In the genomic region with DNA sequence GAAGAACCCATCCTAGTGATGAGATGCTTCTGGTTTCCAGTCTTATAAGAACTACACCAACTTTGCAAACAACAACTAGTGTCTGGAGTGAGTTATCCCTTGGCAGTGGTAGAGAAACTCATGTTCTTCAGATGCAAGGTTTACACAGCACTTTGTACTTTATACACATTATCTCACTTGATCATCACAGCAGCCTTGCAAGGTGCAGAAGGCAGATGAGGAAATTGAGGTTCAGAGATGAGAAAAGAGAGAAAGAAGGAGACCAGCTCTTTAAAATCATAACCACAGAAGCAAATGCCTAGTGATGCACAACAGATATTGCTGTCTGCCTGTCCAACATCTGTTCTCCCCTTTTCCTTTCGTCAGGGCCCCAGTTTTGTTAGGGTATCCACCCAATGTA, we compare ENCODE assay signal across 19 cellular contexts. TPM values are rescaled to one million over a fixed set of nuclear protein-coding genes. Genes with fewer than 3 reads are reported as not detected.
A peak's percentile ranks its signal among the peaks of the same experiment; 100 is the strongest.
DNase-seq lines count a peak whose midpoint lies in the region; ATAC-seq and TF ChIP-seq lines count a peak whose summit lies in the region.
"Had no signal": no experiment of that assay in that cellular context is flagged by ENCODE, and none has a peak within 500 bp of the region (broad histone marks: within the 10 kb centered on the region; RNA-seq: fewer than 3 reads in every experiment).

No MANE protein-coding gene starts in this region.

- TF ChIP-seq CTCF in activated CD8-positive, alpha-beta T cell treated with anti-CD3 and anti-CD28 coated beads for 36 hours (IDR thresholded peaks at IDR 0.05), result no peak
- no peak for TF ChIP-seq CTCF in natural killer cell (IDR thresholded peaks at IDR 0.05)

- H3K27me3 Mint-ChIP-seq in activated CD4-positive, alpha-beta T cell treated with anti-CD3 and anti-CD28 coated beads for 36 hours, result no peaks in the 10 kb centered on the region
- H3K27me3 Mint-ChIP-seq in activated CD8-positive, alpha-beta T cell treated with anti-CD3 and anti-CD28 coated beads for 36 hours, result no peaks in the 10 kb centered on the region
- H3K27me3 Mint-ChIP-seq in natural killer cell (ENCODE audit: low read depth in 2 of 2), result peaks cover 13 to 28% of the 10 kb centered on the region in 2 donors

- POLR2A ChIA-PET in activated CD4-positive, alpha-beta T cell treated with anti-CD3 and anti-CD28 coated beads for 36 hours (lab: Charles Lee), result no interaction called here
- POLR2A ChIA-PET in activated CD8-positive, alpha-beta T cell treated with anti-CD3 and anti-CD28 coated beads for 36 hours (lab: Charles Lee), result interaction anchor here (1.6 kb wide), 1 partner anchor 10 kb away, joined by 3 read pairs; no protein-coding TSS in a partner anchor

- H3K27ac Mint-ChIP-seq in activated CD4-positive, alpha-beta T cell treated with anti-CD3 and anti-CD28 coated beads for 36 hours, result peak overlapping the region; percentile 47
- H3K27ac Mint-ChIP-seq in activated CD8-positive, alpha-beta T cell treated with anti-CD3 and anti-CD28 coated beads for 36 hours, result no peak overlapping the region
- H3K27ac Mint-ChIP-seq in natural killer cell, result peak overlapping the region; percentile 62 to 76
- H3K27ac Mint-ChIP-seq: activated naive CD4-positive, alpha-beta T cell treated with anti-CD3 and anti-CD28 coated beads, Interleukin-2, amount 50 U/mL, for 72 hours; brain; dendritic cell treated with granulocyte-macrophage colony-stimulating factor and Interleukin-4, amounts not matched to agents 40 ng/mL and 50 ng/mL, for 4 days; HFFc6; mesothelial cell of epicardium had no signal

- intact Hi-C loops in activated CD4-positive, alpha-beta T cell treated with anti-CD3 and anti-CD28 coated beads for 36 hours (cut with DNase I, micrococcal nuclease), result no loop called here
- intact Hi-C loops in activated CD8-positive, alpha-beta T cell treated with anti-CD3 and anti-CD28 coated beads for 36 hours (cut with micrococcal nuclease), result no loop called here
- intact Hi-C loops in natural killer cell (cut with micrococcal nuclease), result loop anchor here (10.0 kb wide), 1 partner anchor 52 kb away; no protein-coding TSS in a partner anchor

- no peak for DNase-seq in activated CD4-positive, alpha-beta T cell treated with anti-CD3 and anti-CD28 coated beads for 36 hours
- DNase-seq in activated CD4-positive, alpha-beta T cell treated with anti-CD3 and anti-CD28 coated beads for 48 hours, result no peak
- no peak for DNase-seq in activated CD8-positive, alpha-beta T cell treated with anti-CD3 and anti-CD28 coated beads for 36 hours
- DNase-seq in natural killer cell, result no peak
- DNase-seq in stimulated activated CD4-positive, alpha-beta T cell treated with anti-CD3 and anti-CD28 coated beads, Interleukin-2, amount 100 ng/mL, for 24 hours, result no peak
- DNase-seq in activated T-cell treated with anti-CD3 and anti-CD28 coated beads, Interleukin-2, amount 50 U/mL, for 1 hour, result no peak
- DNase-seq: BE2C; foreskin keratinocyte; HFFc6; hypothalamus; NCI-H187; stimulated activated CD8-positive, alpha-beta memory T cell treated with anti-CD3 and anti-CD28 coated beads, Interleukin-4, amount 100 ng/mL, for 48 hours had no signal

- H3K9me3 Mint-ChIP-seq in activated CD4-positive, alpha-beta T cell treated with anti-CD3 and anti-CD28 coated beads for 36 hours (ENCODE audit: low read depth), result no peaks in the 10 kb centered on the region
- no peaks in the 10 kb centered on the region for H3K9me3 Mint-ChIP-seq in activated CD8-positive, alpha-beta T cell treated with anti-CD3 and anti-CD28 coated beads for 36 hours
- H3K9me3 Mint-ChIP-seq in natural killer cell, result no peaks in the 10 kb centered on the region
- H3K9me3 Mint-ChIP-seq: dendritic cell treated with granulocyte-macrophage colony-stimulating factor and Interleukin-4, amounts not matched to agents 40 ng/mL and 50 ng/mL, for 4 days; HFFc6; mesothelial cell of epicardium had no signal

- ATAC-seq in activated CD4-positive, alpha-beta T cell treated with anti-CD3 and anti-CD28 coated beads for 36 hours, result peak; percentile 11
- ATAC-seq in HG02852 (IDR thresholded peaks at IDR 0.05; ENCODE audit: unreplicated experiment) (peak; percentile 33), natural killer cell (peak; percentile 74 to 85 (median 76)), GM18517 (IDR thresholded peaks at IDR 0.05; ENCODE audit: unreplicated experiment) (no peak)
- peak; percentile 5 for ATAC-seq in activated CD8-positive, alpha-beta T cell treated with anti-CD3 and anti-CD28 coated beads for 36 hours
- ATAC-seq: foreskin keratinocyte, SK-N-SH treated with all-trans-retinoic acid at 6 μM for 48 hours had no signal

- CTCF ChIA-PET in activated CD4-positive, alpha-beta T cell treated with anti-CD3 and anti-CD28 coated beads for 36 hours (lab: Charles Lee), result no interaction called here
- CTCF ChIA-PET in activated CD8-positive, alpha-beta T cell treated with anti-CD3 and anti-CD28 coated beads for 36 hours (lab: Charles Lee), result interaction anchor here (1.1 kb wide), 1 partner anchor 19 kb away, joined by 4 read pairs; no protein-coding TSS in a partner anchor

- no peak overlapping the region for H3K4me3 Mint-ChIP-seq in activated CD4-positive, alpha-beta T cell treated with anti-CD3 and anti-CD28 coated beads for 36 hours
- no peak overlapping the region for H3K4me3 Mint-ChIP-seq in activated CD8-positive, alpha-beta T cell treated with anti-CD3 and anti-CD28 coated beads for 36 hours
- peak overlapping the region; percentile 62 for H3K4me3 Mint-ChIP-seq in natural killer cell
- H3K4me3 Mint-ChIP-seq: brain; dendritic cell treated with granulocyte-macrophage colony-stimulating factor and Interleukin-4, amounts not matched to agents 40 ng/mL and 50 ng/mL, for 4 days; HFFc6; mesothelial cell of epicardium had no signal

- H3K4me1 Mint-ChIP-seq in activated CD4-positive, alpha-beta T cell treated with anti-CD3 and anti-CD28 coated beads for 36 hours, result peaks cover 53% of the 10 kb centered on the region
- peaks cover 49% of the 10 kb centered on the region for H3K4me1 Mint-ChIP-seq in activated CD8-positive, alpha-beta T cell treated with anti-CD3 and anti-CD28 coated beads for 36 hours (ENCODE audit: low read depth)
- peaks cover 23% of the 10 kb centered on the region in 2 donors for H3K4me1 Mint-ChIP-seq in natural killer cell
- H3K4me1 Mint-ChIP-seq: mesothelial cell of epicardium had no signal

- no peaks in the 10 kb centered on the region for H3K36me3 Mint-ChIP-seq in activated CD4-positive, alpha-beta T cell treated with anti-CD3 and anti-CD28 coated beads for 36 hours (ENCODE audit: low read depth)
- no peaks in the 10 kb centered on the region for H3K36me3 Mint-ChIP-seq in activated CD8-positive, alpha-beta T cell treated with anti-CD3 and anti-CD28 coated beads for 36 hours (ENCODE audit: low read depth)
- H3K36me3 Mint-ChIP-seq in natural killer cell, result no peaks in the 10 kb centered on the region
- H3K36me3 Mint-ChIP-seq: activated naive CD4-positive, alpha-beta T cell treated with anti-CD3 and anti-CD28 coated beads, Interleukin-2, amount 50 U/mL, for 72 hours; brain; mesothelial cell of epicardium had no signal

RNA-seq across cellular contexts. Expression of a gene that starts 16.7 kb away (rescaled TPM):
- total RNA-seq in activated CD4-positive, alpha-beta T cell treated with anti-CD3 and anti-CD28 coated beads for 36 hours, result 100 to 1,000 TPM; 357 to 435 TPM
- 100 to 1,000 TPM; 363 to 373 TPM for total RNA-seq in activated CD8-positive, alpha-beta T cell treated with anti-CD3 and anti-CD28 coated beads for 36 hours
- total RNA-seq in natural killer cell, result 100 to 1,000 TPM; 354 to 638 (median 490) TPM
